ENCODE assay signal across 14 cellular contexts in genomic region chr3:30614943-30615342, GRCh38. TPM values are rescaled to one million over a fixed set of nuclear protein-coding genes. Genes with fewer than 3 reads are reported as not detected.
DNase-seq lines count a peak whose midpoint lies in the region; ATAC-seq and TF ChIP-seq lines count a peak whose summit lies in the region.
"Had no signal": no experiment of that assay in that cellular context is flagged by ENCODE, and none has a peak within 500 bp of the region (broad histone marks: within the 10 kb centered on the region; RNA-seq: fewer than 3 reads in every experiment).

No MANE protein-coding gene starts in this region.

- no peak overlapping the region for H2BK12ac ChIP-seq in trophoblast cell (ENCODE audit: low read length)

- peaks cover 81% of the 10 kb centered on the region for H3K36me3 Mint-ChIP-seq in activated CD4-positive, alpha-beta T cell treated with anti-CD3 and anti-CD28 coated beads for 36 hours (ENCODE audit: low read depth)

- H4K8ac ChIP-seq in trophoblast cell (ENCODE audit: low read depth, low read length) = no peak overlapping the region

- no peaks in the 10 kb centered on the region for H3K9me3 Mint-ChIP-seq in activated CD4-positive, alpha-beta T cell treated with anti-CD3 and anti-CD28 coated beads for 36 hours (ENCODE audit: low read depth)

- H3K27ac ChIP-seq in OCI-LY7 (ENCODE audit: low read depth, low read length, poor library complexity, severe bottlenecking) = no peak overlapping the region
- H3K27ac ChIP-seq in effector memory CD4-positive, alpha-beta T cell (ENCODE audit: insufficient read depth, low read length, poor library complexity, severe bottlenecking) = peak overlapping the region; percentile 9
- no peak overlapping the region for H3K27ac ChIP-seq in trophoblast cell (ENCODE audit: low read depth, low read length)
- H3K27ac ChIP-seq: parathyroid adenoma had no signal

- H3K4me3 ChIP-seq in OCI-LY7 (ENCODE audit: low read depth, low read length, poor library complexity, severe bottlenecking) = no peak overlapping the region
- no peak overlapping the region for H3K4me3 ChIP-seq in effector memory CD4-positive, alpha-beta T cell (ENCODE audit: insufficient read depth, low read depth, low read length, poor library complexity, severe bottlenecking)
- no peak overlapping the region for H3K4me3 ChIP-seq in trophoblast cell (ENCODE audit: low read depth, low read length)
- H3K4me3 ChIP-seq: GM12878, heart left ventricle, lung had no signal

- peak overlapping the region; percentile 94 for H3K27ac Mint-ChIP-seq in activated CD4-positive, alpha-beta T cell treated with anti-CD3 and anti-CD28 coated beads for 36 hours

- DNase-seq in activated CD4-positive, alpha-beta T cell treated with anti-CD3 and anti-CD28 coated beads for 36 hours = no peak
- no peak for DNase-seq in activated CD4-positive, alpha-beta T cell treated with anti-CD3 and anti-CD28 coated beads for 48 hours
- no peak for DNase-seq in OCI-LY7 (ENCODE audit: low spot score)
- DNase-seq in effector memory CD4-positive, alpha-beta T cell = no peak
- DNase-seq in trophoblast cell = peak in 1 of 2 donors; percentile 67
- DNase-seq in germinal center (ENCODE audit: low spot score) = no peak
- no peak for DNase-seq in HK-2 (ENCODE audit: unreplicated experiment)
- DNase-seq: DND-41, heart left ventricle, Kasumi-1 had no signal

- no peak overlapping the region for H4K91ac ChIP-seq in trophoblast cell (ENCODE audit: low read depth, low read length)

- H2BK120ac ChIP-seq in trophoblast cell (ENCODE audit: insufficient read depth, low read length, poor library complexity) = no peak overlapping the region

- POLR2A ChIA-PET in activated CD4-positive, alpha-beta T cell treated with anti-CD3 and anti-CD28 coated beads for 36 hours (lab: Charles Lee) = interaction anchor here (1.7 kb wide), 1 partner anchor 25 kb away, joined by 6 read pairs; no protein-coding TSS in a partner anchor
- POLR2A ChIA-PET in OCI-LY7 (lab: Charles Lee) = interaction anchor here (0.9 to 7.6 kb wide), 10 partner anchors 7 to 604 kb away, joined by 3 to 76 read pairs (median 11); partner anchors contain the start of gene TGFBR2

- H4K12ac ChIP-seq in trophoblast cell (ENCODE audit: low read depth, low read length) = no peak overlapping the region

- WGBS in trophoblast cell (ENCODE audit: extremely low coverage, insufficient coverage, insufficient read length) = no CpG with 5 or more reads among the region's 1 CpG

- H3K23ac ChIP-seq in trophoblast cell (ENCODE audit: low read length) = no peak overlapping the region

- no peaks in the 10 kb centered on the region for H3K27me3 ChIP-seq in effector memory CD4-positive, alpha-beta T cell (replicated peaks; ENCODE audit: control insufficient read depth, insufficient read depth, low read length, poor library complexity, severe bottlenecking)
- no peaks in the 10 kb centered on the region for H3K27me3 ChIP-seq in trophoblast cell (ENCODE audit: insufficient read depth, low read length)
- H3K27me3 ChIP-seq: heart left ventricle had no signal

- H3K14ac ChIP-seq in trophoblast cell (ENCODE audit: low read length) = no peak overlapping the region

- H4K20me1 ChIP-seq in OCI-LY7 (ENCODE audit: insufficient read depth, low read length) = peaks cover 29% of the 10 kb centered on the region; the same call in 1 of the 2 replicates

- H3K4me1 ChIP-seq in OCI-LY7 (ENCODE audit: insufficient read depth, low read length, poor library complexity, severe bottlenecking) = peaks cover 99% of the 10 kb centered on the region
- H3K4me1 ChIP-seq in effector memory CD4-positive, alpha-beta T cell (ENCODE audit: control insufficient read depth, insufficient read depth, low read length, poor library complexity, severe bottlenecking) = peaks cover 73% of the 10 kb centered on the region
- H3K4me1 ChIP-seq in trophoblast cell (ENCODE audit: control insufficient read depth in 1 of 2, insufficient read depth in 2 of 2, low read length in 2 of 2) = peaks cover 11 to 18% of the 10 kb centered on the region in 2 experiments
- H3K4me1 ChIP-seq: parathyroid adenoma had no signal

- H2BK5ac ChIP-seq in trophoblast cell (ENCODE audit: low read depth, low read length, poor library complexity) = peak overlapping the region; percentile 29

- no peaks in the 10 kb centered on the region for H3K9me3 ChIP-seq in OCI-LY7 (ENCODE audit: low read length)
- H3K9me3 ChIP-seq in effector memory CD4-positive, alpha-beta T cell (ENCODE audit: control insufficient read depth, low read length) = no peaks in the 10 kb centered on the region
- no peaks in the 10 kb centered on the region for H3K9me3 ChIP-seq in trophoblast cell (ENCODE audit: insufficient read depth, low read depth, low read length)
- H3K9me3 ChIP-seq: heart left ventricle had no signal

- no peaks in the 10 kb centered on the region for H3K27me3 Mint-ChIP-seq in activated CD4-positive, alpha-beta T cell treated with anti-CD3 and anti-CD28 coated beads for 36 hours

- no TSS peak for BruUV-seq in OCI-LY7 (replicated peaks; lab: Mats Ljungman, UMichigan)

- no peak for TF ChIP-seq CTCF in OCI-LY7 (conservative IDR thresholded peaks at IDR 0.05; ENCODE audit: low read length)

- no peaks in the 10 kb centered on the region for H3K9me2 ChIP-seq in OCI-LY7 (ENCODE audit: insufficient read depth, low read length)

- H3K79me2 ChIP-seq in OCI-LY7 (ENCODE audit: insufficient read depth, low read depth, low read length) (peaks cover 100% of the 10 kb centered on the region), trophoblast cell (ENCODE audit: control insufficient read depth, insufficient read depth, low read length, poor library complexity) (peaks cover 16% of the 10 kb centered on the region)

- H3K4ac ChIP-seq in trophoblast cell (ENCODE audit: low read depth, low read length) = no peak overlapping the region

- intact Hi-C loops in activated CD4-positive, alpha-beta T cell treated with anti-CD3 and anti-CD28 coated beads for 36 hours (cut with DNase I, micrococcal nuclease) = no loop called here
- intact Hi-C loops in OCI-LY7 (cut with micrococcal nuclease; ENCODE audit: unreplicated experiment) = no loop called here

- H3K9ac ChIP-seq in trophoblast cell (ENCODE audit: low read length) = no peak overlapping the region
- H3K9ac ChIP-seq: parathyroid adenoma had no signal

- H3K36me3 ChIP-seq in OCI-LY7 (ENCODE audit: insufficient read depth, low read length) (peaks cover 24% of the 10 kb centered on the region), trophoblast cell (ENCODE audit: control insufficient read depth in 1 of 2, insufficient read depth in 2 of 2, low read length in 2 of 2) (peaks cover 3 to 4% of the 10 kb centered on the region in 2 experiments)
- H3K36me3 ChIP-seq in effector memory CD4-positive, alpha-beta T cell (ENCODE audit: control insufficient read depth, insufficient read depth, low read length) = no peaks in the 10 kb centered on the region

- peak overlapping the region; percentile 88; the same call in 1 of the 2 replicates for H3K4me2 ChIP-seq in OCI-LY7 (ENCODE audit: low read length)
- H3K4me2 ChIP-seq in trophoblast cell (ENCODE audit: low read length) = no peak overlapping the region

- CTCF ChIA-PET in activated CD4-positive, alpha-beta T cell treated with anti-CD3 and anti-CD28 coated beads for 36 hours (lab: Charles Lee) = interaction anchor here (0.5 to 3.1 kb wide), 5 partner anchors 24 to 243 kb away, joined by 3 to 11 read pairs (median 3); no protein-coding TSS in a partner anchor
- CTCF ChIA-PET in OCI-LY7 (lab: Charles Lee; ENCODE audit: unreplicated experiment) = no interaction called here

- H3K79me1 ChIP-seq in trophoblast cell (ENCODE audit: low read length) = peaks cover 7% of the 10 kb centered on the region

- ATAC-seq in activated CD4-positive, alpha-beta T cell treated with anti-CD3 and anti-CD28 coated beads for 36 hours = peak; percentile 15
- no peak for ATAC-seq in HG03565 (IDR thresholded peaks at IDR 0.05; ENCODE audit: unreplicated experiment)
- ATAC-seq: GM12878 had no signal

- H3K4me1 Mint-ChIP-seq in activated CD4-positive, alpha-beta T cell treated with anti-CD3 and anti-CD28 coated beads for 36 hours = peaks cover 96% of the 10 kb centered on the region

- no peak overlapping the region for H2AK5ac ChIP-seq in trophoblast cell (ENCODE audit: low read length)

- no peak overlapping the region for H2AFZ ChIP-seq in OCI-LY7 (ENCODE audit: low read length)
- H2AFZ ChIP-seq in trophoblast cell (ENCODE audit: insufficient read depth, low read length, poor library complexity) = no peak overlapping the region
- H2AFZ ChIP-seq: parathyroid adenoma had no signal

- H3K4me3 Mint-ChIP-seq in activated CD4-positive, alpha-beta T cell treated with anti-CD3 and anti-CD28 coated beads for 36 hours = peak overlapping the region; percentile 99

- H3K18ac ChIP-seq in trophoblast cell (ENCODE audit: low read length) = no peak overlapping the region

RNA-seq across cellular contexts. Expression of gene TGFBR2, which starts 8.5 kb away (rescaled TPM):
- total RNA-seq in activated CD4-positive, alpha-beta T cell treated with anti-CD3 and anti-CD28 coated beads for 36 hours = 10 to 100 TPM; 45.5 to 46.6 TPM
- total RNA-seq in OCI-LY7 (2014; rRNA removed; shearing (Covaris generic)) = 28.1 and 29.6 TPM in 2 replicates
- total RNA-seq in OCI-LY7 (2022) = 25.2 and 29.5 TPM in 2 replicates
- 95.2 and 107 TPM in 2 replicates for polyA plus RNA-seq in trophoblast cell (2013)
